In the genomic region with DNA sequence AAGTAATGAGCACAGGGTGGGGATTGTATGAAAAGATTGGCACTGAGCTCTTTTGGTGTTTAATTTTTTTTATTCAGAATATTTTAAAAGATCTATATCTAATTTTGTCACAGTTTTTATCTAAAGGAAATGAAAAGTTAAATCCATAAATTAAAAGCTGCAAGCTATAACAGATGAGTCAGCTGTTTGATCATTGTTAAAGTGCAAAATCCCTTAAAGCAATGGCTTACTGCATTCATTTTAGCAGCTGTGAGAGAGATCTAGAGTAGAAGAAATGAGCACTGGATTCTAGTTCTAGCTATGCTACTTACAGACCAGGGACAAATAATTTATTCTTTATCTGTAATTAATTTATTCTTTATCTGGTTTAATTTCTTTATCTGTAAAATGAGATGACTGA, we compare ENCODE assay signal across 21 cellular contexts.
DNase-seq lines count a peak whose midpoint lies in the region; ATAC-seq, FAIRE-seq and TF ChIP-seq lines count a peak whose summit lies in the region.
"Had no signal": no experiment of that assay in that cellular context is flagged by ENCODE, and none has a peak within 500 bp of the region (broad histone marks: within the 10 kb centered on the region; RNA-seq: fewer than 3 reads in every experiment).

No MANE protein-coding gene starts in this region.

- no peak overlapping the region for H4K91ac ChIP-seq in IMR-90 (ENCODE audit: insufficient read depth, low read depth, low read length)

- H2AFZ ChIP-seq in HepG2 (ENCODE audit: low read length) (no peak overlapping the region), GM23248 (no peak overlapping the region), IMR-90 (replicated peaks; ENCODE audit: low read length, poor library complexity) (no peak overlapping the region)

- no peak for ATAC-seq in HepG2
- ATAC-seq in right lobe of liver, result no peak
- ATAC-seq in IMR-90 (ENCODE audit: low read depth), result no peak
- ATAC-seq in HG02852 (IDR thresholded peaks at IDR 0.05; ENCODE audit: unreplicated experiment), result no peak
- ATAC-seq: GM12878 had no signal

- POLR2A ChIA-PET in HepG2 (lab: Yijun Ruan, JAX), result no interaction called here
- POLR2A ChIA-PET in IMR-90 (lab: Charles Lee; ENCODE audit: unreplicated experiment), result no interaction called here

- no peak overlapping the region for H2BK20ac ChIP-seq in IMR-90 (ENCODE audit: low read depth, low read length)

- no peak overlapping the region for H2BK120ac ChIP-seq in IMR-90 (ENCODE audit: low read depth, low read length)

- H3K27ac ChIP-seq in HepG2 (ENCODE audit: extremely low read length, insufficient read depth, low read length) (no peak overlapping the region), right lobe of liver (no peak overlapping the region), GM23248 (peak overlapping the region; percentile 45), IMR-90 (ENCODE audit: insufficient read depth, low read length) (no peak overlapping the region), kidney (ENCODE audit: low read depth in 2 of 2, low read length in 2 of 2) (no peak overlapping the region)
- H3K27ac ChIP-seq: 22Rv1, BLaER1 had no signal

- H3F3A ChIP-seq in GM23248 (ENCODE audit: insufficient read depth), result peaks cover 31% of the 10 kb centered on the region

- H2AK5ac ChIP-seq in IMR-90 (ENCODE audit: low read depth, low read length), result no peak overlapping the region

- no peaks in the 10 kb centered on the region for H3K9me2 ChIP-seq in GM23248 (ENCODE audit: insufficient read depth)

- no peak overlapping the region for H3K14ac ChIP-seq in IMR-90 (replicated peaks; ENCODE audit: low read depth, low read length)

- dilution Hi-C loops in IMR-90 (cut with HindIII; ENCODE audit: low sequenced_read_pairs, unreplicated experiment), result no loop called here

- H2BK15ac ChIP-seq in IMR-90 (ENCODE audit: low read depth, low read length), result no peak overlapping the region

- intact Hi-C loops in HepG2 (cut with micrococcal nuclease; ENCODE audit: unreplicated experiment) (no loop called here), right lobe of liver (cut with DNase I) (no loop called here), IMR-90 (cut with micrococcal nuclease) (no loop called here), kidney (cut with DNase I) (no loop called here)

- no peak overlapping the region for H4K5ac ChIP-seq in IMR-90 (ENCODE audit: low read depth, low read length)

- H3K36me3 ChIP-seq in HepG2 (replicated peaks in 1 of 2; ENCODE audit: control insufficient read depth in 1 of 2, insufficient read depth in 2 of 2, low read length in 2 of 2) (no peaks in the 10 kb centered on the region), right lobe of liver (no peaks in the 10 kb centered on the region), GM23248 (ENCODE audit: low read depth) (no peaks in the 10 kb centered on the region), IMR-90 (ENCODE audit: control insufficient read depth, insufficient read depth, low read length) (no peaks in the 10 kb centered on the region), kidney (ENCODE audit: control insufficient read depth in 1 of 2, insufficient read depth in 2 of 2, low read length in 2 of 2) (no peaks in the 10 kb centered on the region)
- H3K36me3 ChIP-seq: BE2C, BLaER1 had no signal

- CTCF ChIA-PET in HepG2 (lab: Yijun Ruan, JAX; ENCODE audit: low intra/inter-chr PET ratio, low total read pairs) (no interaction called here), IMR-90 (lab: Yijun Ruan, JAX) (no interaction called here)

- no peaks in the 10 kb centered on the region for H3K27me3 ChIP-seq in HepG2 (ENCODE audit: control insufficient read depth in 1 of 2, insufficient read depth in 2 of 2, low read length in 2 of 2)
- no peaks in the 10 kb centered on the region for H3K27me3 ChIP-seq in right lobe of liver
- H3K27me3 ChIP-seq in GM23248 (replicated peaks; ENCODE audit: insufficient read depth), result no peaks in the 10 kb centered on the region
- H3K27me3 ChIP-seq in IMR-90 (ENCODE audit: control insufficient read depth, insufficient read depth, low read length), result no peaks in the 10 kb centered on the region
- H3K27me3 ChIP-seq: BE2C, BLaER1 had no signal

- no peak overlapping the region for H3K56ac ChIP-seq in IMR-90 (ENCODE audit: extremely low read depth, insufficient read depth, low read length)

- DNase-seq in HepG2 (ENCODE audit: low spot score) (no peak), right lobe of liver (no peak), GM23248 (peak; percentile 31), IMR-90 (peak; percentile 26), foreskin fibroblast (peak; percentile 24 to 55), NCI-H748 (lab: John Stamatoyannopoulos, UW; ENCODE audit: unreplicated experiment) (no peak), kidney (no peak)
- DNase-seq: BE2C; C1 segment of cervical spinal cord; CD4-positive, alpha-beta memory T cell; CD4-positive, CD25-positive, alpha-beta regulatory T cell; DMS79 treated with DMSO at 0.1 percent for 48 hours; GDM1 had no signal

- TF ChIP-seq RAD21 in HepG2 (CRISPR knock-in tag; IDR thresholded peaks at IDR 0.05), result no peak
- TF ChIP-seq RAD21 in IMR-90 (IDR thresholded peaks at IDR 0.05; ENCODE audit: low read length), result no peak

- no peak overlapping the region for H3K4me3 ChIP-seq in HepG2 (replicated peaks in 1 of 3; ENCODE audit: insufficient read depth in 1 of 3, low read depth in 2 of 3, low read length in 3 of 3)
- H3K4me3 ChIP-seq in right lobe of liver, result no peak overlapping the region
- no peak overlapping the region for H3K4me3 ChIP-seq in GM23248
- H3K4me3 ChIP-seq in IMR-90 (ENCODE audit: insufficient read depth, low read depth, low read length), result no peak overlapping the region
- no peak overlapping the region for H3K4me3 ChIP-seq in foreskin fibroblast (ENCODE audit: low read depth in 1 of 2, low read length in 2 of 2)
- no peak overlapping the region for H3K4me3 ChIP-seq in kidney (ENCODE audit: low read length in 2 of 2)
- H3K4me3 ChIP-seq: BLaER1, GM12878 had no signal

- H4K20me1 ChIP-seq in HepG2 (ENCODE audit: insufficient read depth, low read length) (no peaks in the 10 kb centered on the region), GM23248 (ENCODE audit: insufficient read depth) (no peaks in the 10 kb centered on the region), IMR-90 (ENCODE audit: insufficient read depth, low read length) (no peaks in the 10 kb centered on the region)
- H4K20me1 ChIP-seq: BLaER1 had no signal

- H3K9me1 ChIP-seq in IMR-90 (ENCODE audit: insufficient read depth, low read length), result peaks cover 8% of the 10 kb centered on the region; the same call in 1 of the 2 replicates

- no peak overlapping the region for H3K18ac ChIP-seq in IMR-90 (ENCODE audit: low read depth, low read length)

- no peak overlapping the region for H2AK9ac ChIP-seq in IMR-90 (replicated peaks; ENCODE audit: low read depth, low read length, poor library complexity)

- FAIRE-seq in HepG2 (lab: Jason Lieb, UNC) (no peak), kidney (lab: Jason Lieb, UNC) (no peak)
- FAIRE-seq: D721Med, GM12878, GM12892, GM18507 had no signal

- no peaks in the 10 kb centered on the region for H3K4me1 ChIP-seq in HepG2 (ENCODE audit: insufficient read depth, low read length)
- no peaks in the 10 kb centered on the region for H3K4me1 ChIP-seq in right lobe of liver
- H3K4me1 ChIP-seq in GM23248 (ENCODE audit: insufficient read depth), result peaks cover 26% of the 10 kb centered on the region
- peaks cover 6% of the 10 kb centered on the region for H3K4me1 ChIP-seq in IMR-90 (ENCODE audit: control insufficient read depth, insufficient read depth, low read length)
- no peaks in the 10 kb centered on the region for H3K4me1 ChIP-seq in kidney (ENCODE audit: control insufficient read depth in 1 of 2, insufficient read depth in 1 of 2, low read depth in 1 of 2, low read length in 2 of 2)
- H3K4me1 ChIP-seq: BE2C, BLaER1, Caco-2 had no signal

- H3K4ac ChIP-seq in IMR-90 (ENCODE audit: low read depth, low read length), result no peak overlapping the region

- H3K79me2 ChIP-seq in HepG2 (ENCODE audit: insufficient read depth, low read length), result no peaks in the 10 kb centered on the region
- no peaks in the 10 kb centered on the region for H3K79me2 ChIP-seq in GM23248 (ENCODE audit: insufficient read depth)

- H3K9ac ChIP-seq in HepG2 (ENCODE audit: insufficient read depth, low read depth, low read length) (no peak overlapping the region), GM23248 (no peak overlapping the region), IMR-90 (ENCODE audit: low read depth, low read length) (no peak overlapping the region), kidney (ENCODE audit: low read length in 2 of 2) (no peak overlapping the region)
- H3K9ac ChIP-seq: BLaER1 had no signal

- TF ChIP-seq CTCF in HepG2 (CRISPR knock-in tag; IDR thresholded peaks at IDR 0.05) (no peak), right lobe of liver (IDR thresholded peaks at IDR 0.05) (no peak), IMR-90 (conservative IDR thresholded peaks at IDR 0.05; ENCODE audit: low read depth, low read length) (no peak), foreskin fibroblast (IDR thresholded peaks at IDR 0.05; ENCODE audit: low read depth, low read length) (no peak), kidney (IDR thresholded peaks at IDR 0.05; ENCODE audit: borderline replicate concordance, extremely low read depth, insufficient read depth) (no peak)

- H4K8ac ChIP-seq in IMR-90 (ENCODE audit: low read depth in 2 of 2, low read length in 2 of 2), result no peak overlapping the region

- H2BK5ac ChIP-seq in IMR-90 (ENCODE audit: low read depth, low read length, poor library complexity, severe bottlenecking), result no peak overlapping the region

- TF ChIP-seq EP300 in HepG2 (IDR thresholded peaks at IDR 0.05; ENCODE audit: low read depth in 2 of 2, low read length in 2 of 2), result no peak
- TF ChIP-seq EP300 in HepG2 (CRISPR knock-in tag; IDR thresholded peaks at IDR 0.05; ENCODE audit: borderline replicate concordance), result no peak

- H3K23ac ChIP-seq in IMR-90 (ENCODE audit: low read depth, low read length), result no peak overlapping the region

- TF ChIP-seq POLR2A in HepG2 (IDR thresholded peaks at IDR 0.05; ENCODE audit: insufficient read depth in 1 of 2, low read depth in 2 of 2, low read length in 2 of 2), result no peak
- no peak for TF ChIP-seq POLR2A in right lobe of liver (IDR thresholded peaks at IDR 0.05)
- TF ChIP-seq POLR2A in IMR-90 (IDR thresholded peaks at IDR 0.05; ENCODE audit: low read depth, low read length), result no peak

- H3K4me2 ChIP-seq in HepG2 (ENCODE audit: low read depth, low read length) (no peak overlapping the region), GM23248 (ENCODE audit: unreplicated experiment) (no peak overlapping the region), IMR-90 (ENCODE audit: low read depth, low read length) (no peak overlapping the region)
- H3K4me2 ChIP-seq: BLaER1 had no signal

- H3K79me1 ChIP-seq in IMR-90 (ENCODE audit: low read depth in 1 of 2, low read length in 2 of 2), result no peaks in the 10 kb centered on the region

- BruUV-seq in HepG2 (replicated peaks; lab: Mats Ljungman, UMichigan), result no TSS peak
- BruUV-seq in IMR-90 (replicated peaks; lab: Mats Ljungman, UMichigan), result no TSS peak

- H3K9me3 ChIP-seq in HepG2 (ENCODE audit: low read length) (no peaks in the 10 kb centered on the region), right lobe of liver (no peaks in the 10 kb centered on the region), GM23248 (ENCODE audit: low read depth) (no peaks in the 10 kb centered on the region), IMR-90 (ENCODE audit: control insufficient read depth, insufficient read depth, low read length) (peaks cover 3% of the 10 kb centered on the region; the same call in 1 of the 2 replicates), kidney (ENCODE audit: control insufficient read depth in 1 of 2, low read length in 2 of 2) (no peaks in the 10 kb centered on the region)
- H3K9me3 ChIP-seq: BE2C, BLaER1, Caco-2 had no signal

- in situ Hi-C loops in HepG2 (cut with HindIII; ENCODE audit: extremely low pct_ligation_motif_present, low pct_unique_long_range_greater_than_20kb), result no loop called here
- in situ Hi-C loops in GM23248 (cut with MboI), result no loop called here
- in situ Hi-C loops in IMR-90 (cut with MboI; ENCODE audit: low sequenced_read_pairs), result no loop called here

Comparison
In these comparisons a context has a peak if more than half of its experiments do, and no peak if none do; other contexts are left out.
1. DNase-seq: peak in GM23248 (single experiment), IMR-90 (single experiment) and foreskin fibroblast (2 of 2); none in HepG2 (single experiment), right lobe of liver (0 of 3), NCI-H748 (single experiment) and kidney (single experiment).